2 cellular contexts compared by ENCODE assay signal in the genomic region with DNA sequence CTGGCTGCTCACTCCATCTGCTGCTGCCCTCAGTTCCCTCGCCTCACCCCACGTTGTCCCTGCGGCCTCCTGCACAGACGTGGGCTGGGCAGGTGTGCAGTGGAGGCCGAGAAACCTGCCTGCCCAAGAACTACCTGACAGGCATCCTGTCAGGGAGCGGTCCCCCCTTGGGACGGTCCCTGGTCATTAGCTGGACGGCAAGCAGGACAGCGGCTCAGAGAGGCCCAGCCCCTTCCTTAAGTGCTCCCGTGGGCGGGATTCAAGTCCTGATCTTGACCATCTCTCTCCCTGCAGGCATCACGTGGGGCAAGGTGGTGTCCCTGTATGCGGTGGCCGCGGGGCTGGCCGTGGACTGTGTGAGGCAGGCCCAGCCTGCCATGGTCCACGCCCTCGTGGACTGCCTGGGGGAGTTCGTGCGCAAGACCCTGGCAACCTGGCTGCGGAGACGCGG.
TF ChIP-seq lines count a peak whose summit lies in the region.

No MANE protein-coding gene starts in this region.

TF ChIP-seq in SK-N-SH, 30 proteins besides CTCF, POLR2A, EP300 and RAD21 (continued from another document):
- TF ChIP-seq USF2 (IDR thresholded peaks at IDR 0.05; ENCODE audit: borderline replicate concordance, low read depth, low read length), result no peak
- no peak for TF ChIP-seq IRF3 (IDR thresholded peaks at IDR 0.05; ENCODE audit: low read depth, low read length)
- TF ChIP-seq POLR2AphosphoS5 (IDR thresholded peaks at IDR 0.05; ENCODE audit: low read depth, low read length), result no peak
- no peak for TF ChIP-seq TAF1 (IDR thresholded peaks at IDR 0.05; ENCODE audit: borderline replicate concordance, low read depth, low read length)
- TF ChIP-seq RCOR1 (IDR thresholded peaks at IDR 0.05; ENCODE audit: low read length), result no peak
- TF ChIP-seq, protein P1, sequence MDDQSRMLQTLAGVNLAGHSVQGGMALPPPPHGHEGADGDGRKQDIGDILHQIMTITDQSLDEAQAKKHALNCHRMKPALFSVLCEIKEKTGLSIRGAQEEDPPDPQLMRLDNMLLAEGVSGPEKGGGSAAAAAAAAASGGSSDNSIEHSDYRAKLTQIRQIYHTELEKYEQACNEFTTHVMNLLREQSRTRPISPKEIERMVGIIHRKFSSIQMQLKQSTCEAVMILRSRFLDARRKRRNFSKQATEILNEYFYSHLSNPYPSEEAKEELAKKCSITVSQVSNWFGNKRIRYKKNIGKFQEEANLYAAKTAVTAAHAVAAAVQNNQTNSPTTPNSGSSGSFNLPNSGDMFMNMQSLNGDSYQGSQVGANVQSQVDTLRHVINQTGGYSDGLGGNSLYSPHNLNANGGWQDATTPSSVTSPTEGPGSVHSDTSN (IDR thresholded peaks at IDR 0.05), result no peak
- no peak for TF ChIP-seq YY1 (IDR thresholded peaks at IDR 0.05; ENCODE audit: low read depth)
- no peak for TF ChIP-seq ELF1 (IDR thresholded peaks at IDR 0.05)

TF ChIP-seq in SK-N-SH treated with all-trans-retinoic acid at 6 μM for 48 hours, 23 proteins besides CTCF, POLR2A, EP300 and RAD21 (continued from another document):
- TF ChIP-seq TSHZ2 (CRISPR knock-in tag; IDR thresholded peaks at IDR 0.05) (no peak), PATZ1 (CRISPR knock-in tag; IDR thresholded peaks at IDR 0.05; ENCODE audit: borderline replicate concordance) (no peak), ZNF565 (CRISPR knock-in tag; conservative IDR thresholded peaks at IDR 0.05; ENCODE audit: low read depth) (no peak), ISL1 (CRISPR knock-in tag; IDR thresholded peaks at IDR 0.05) (no peak), OSR1 (CRISPR knock-in tag; IDR thresholded peaks at IDR 0.05) (no peak), BACH2 (CRISPR knock-in tag; IDR thresholded peaks at IDR 0.05; ENCODE audit: borderline replicate concordance) (no peak), TOX (CRISPR knock-in tag; IDR thresholded peaks at IDR 0.05; ENCODE audit: borderline replicate concordance) (no peak), ZNF70 (CRISPR knock-in tag; IDR thresholded peaks at IDR 0.05) (no peak), ARNTL (CRISPR knock-in tag; IDR thresholded peaks at IDR 0.05; ENCODE audit: borderline replicate concordance, low read depth) (no peak), ZFP30 (CRISPR knock-in tag; IDR thresholded peaks at IDR 0.05) (no peak), ESRRG (CRISPR knock-in tag; IDR thresholded peaks at IDR 0.05) (no peak), ZFP3 (CRISPR knock-in tag; IDR thresholded peaks at IDR 0.05) (no peak), ZNF8 (CRISPR knock-in tag; IDR thresholded peaks at IDR 0.05) (no peak)
- TF ChIP-seq, protein P2, sequence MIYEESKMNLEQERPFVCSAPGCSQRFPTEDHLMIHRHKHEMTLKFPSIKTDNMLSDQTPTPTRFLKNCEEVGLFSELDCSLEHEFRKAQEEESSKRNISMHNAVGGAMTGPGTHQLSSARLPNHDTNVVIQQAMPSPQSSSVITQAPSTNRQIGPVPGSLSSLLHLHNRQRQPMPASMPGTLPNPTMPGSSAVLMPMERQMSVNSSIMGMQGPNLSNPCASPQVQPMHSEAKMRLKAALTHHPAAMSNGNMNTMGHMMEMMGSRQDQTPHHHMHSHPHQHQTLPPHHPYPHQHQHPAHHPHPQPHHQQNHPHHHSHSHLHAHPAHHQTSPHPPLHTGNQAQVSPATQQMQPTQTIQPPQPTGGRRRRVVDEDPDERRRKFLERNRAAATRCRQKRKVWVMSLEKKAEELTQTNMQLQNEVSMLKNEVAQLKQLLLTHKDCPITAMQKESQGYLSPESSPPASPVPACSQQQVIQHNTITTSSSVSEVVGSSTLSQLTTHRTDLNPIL (CRISPR knock-in tag; IDR thresholded peaks at IDR 0.05; ENCODE audit: low read depth), result no peak
- TF ChIP-seq, protein P3, sequence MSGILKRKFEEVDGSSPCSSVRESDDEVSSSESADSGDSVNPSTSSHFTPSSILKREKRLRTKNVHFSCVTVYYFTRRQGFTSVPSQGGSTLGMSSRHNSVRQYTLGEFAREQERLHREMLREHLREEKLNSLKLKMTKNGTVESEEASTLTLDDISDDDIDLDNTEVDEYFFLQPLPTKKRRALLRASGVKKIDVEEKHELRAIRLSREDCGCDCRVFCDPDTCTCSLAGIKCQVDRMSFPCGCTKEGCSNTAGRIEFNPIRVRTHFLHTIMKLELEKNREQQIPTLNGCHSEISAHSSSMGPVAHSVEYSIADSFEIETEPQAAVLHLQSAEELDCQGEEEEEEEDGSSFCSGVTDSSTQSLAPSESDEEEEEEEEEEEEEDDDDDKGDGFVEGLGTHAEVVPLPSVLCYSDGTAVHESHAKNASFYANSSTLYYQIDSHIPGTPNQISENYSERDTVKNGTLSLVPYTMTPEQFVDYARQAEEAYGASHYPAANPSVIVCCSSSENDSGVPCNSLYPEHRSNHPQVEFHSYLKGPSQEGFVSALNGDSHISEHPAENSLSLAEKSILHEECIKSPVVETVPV (CRISPR knock-in tag; IDR thresholded peaks at IDR 0.05), result no peak
TF ChIP-seq in SK-N-SH treated with all-trans-retinoic acid at 6 μM for 48 hours: peak in this region for 0.
